17 cellular contexts compared by ENCODE assay signal in the genomic region with DNA sequence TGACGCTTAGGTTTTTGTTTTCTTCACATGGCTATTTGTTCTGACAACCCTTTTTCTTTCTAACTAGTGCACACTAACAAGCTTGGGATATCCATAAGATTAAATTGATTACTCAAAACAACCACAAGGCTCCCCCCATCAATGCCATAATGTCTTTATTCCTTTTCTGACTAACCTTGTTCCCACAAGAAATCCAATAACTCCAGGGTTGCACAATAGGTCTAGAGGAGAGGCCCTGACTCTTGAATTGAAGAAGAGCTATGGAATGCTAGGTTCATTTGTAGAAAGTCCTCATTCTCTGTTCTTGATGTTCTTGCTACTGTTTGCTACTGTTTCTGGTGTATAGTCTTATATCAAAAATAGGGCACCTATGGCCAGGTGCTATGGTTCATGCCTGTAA.
DNase-seq lines count a peak whose midpoint lies in the region; ATAC-seq and TF ChIP-seq lines count a peak whose summit lies in the region.
"Had no signal": no experiment of that assay in that cellular context is flagged by ENCODE, and none has a peak within 500 bp of the region (broad histone marks: within the 10 kb centered on the region; RNA-seq: fewer than 3 reads in every experiment).

No MANE protein-coding gene starts in this region.

- POLR2A ChIA-PET in IMR-90 (lab: Charles Lee; ENCODE audit: unreplicated experiment), result interaction anchor here (0.6 kb wide), 1 partner anchor 10 kb away, joined by 3 read pairs; no protein-coding TSS in a partner anchor
- POLR2A ChIA-PET in naive thymus-derived CD4-positive, alpha-beta T cell (lab: Charles Lee), result no interaction called here

- H2AK9ac ChIP-seq in IMR-90 (replicated peaks; ENCODE audit: low read depth, low read length, poor library complexity), result no peak overlapping the region

- H3K27me3 Mint-ChIP-seq in naive thymus-derived CD4-positive, alpha-beta T cell, result no peaks in the 10 kb centered on the region
- H3K27me3 Mint-ChIP-seq: CD4-positive, CD25-positive, alpha-beta regulatory T cell had no signal

- H3K27ac Mint-ChIP-seq in naive thymus-derived CD4-positive, alpha-beta T cell, result no peak overlapping the region
- H3K27ac Mint-ChIP-seq: CD4-positive, CD25-positive, alpha-beta regulatory T cell had no signal

- DNase-seq in EH (ENCODE audit: low read depth) (peak; percentile 10), IMR-90 (peak; percentile 10), choroid plexus epithelial cell (ENCODE audit: low read depth) (peak; percentile 25), foreskin keratinocyte (peak; percentile 9 to 18), T-helper 2 cell (no peak), HUDEP-2 (lab: John Stamatoyannopoulos, UW; ENCODE audit: unreplicated experiment in 76 of 76) (no peak)
- no peak for DNase-seq in naive thymus-derived CD4-positive, alpha-beta T cell
- DNase-seq: BE2C; CD4-positive, CD25-positive, alpha-beta regulatory T cell; COR-L47; NCI-H1436 treated with DMSO at 0.1 percent for 48 hours; NCI-H2029; NCI-H345; NCI-H524 treated with DMSO at 0.1 percent for 48 hours; PC-9 had no signal

- BruUV-seq in IMR-90 (replicated peaks; lab: Mats Ljungman, UMichigan), result no TSS peak

- H2BK120ac ChIP-seq in IMR-90 (ENCODE audit: low read depth, low read length), result no peak overlapping the region

- no peak overlapping the region for H3K14ac ChIP-seq in IMR-90 (replicated peaks; ENCODE audit: low read depth, low read length)

- no peak overlapping the region for H3K18ac ChIP-seq in IMR-90 (ENCODE audit: low read depth, low read length)

- TF ChIP-seq CTCF in IMR-90 (conservative IDR thresholded peaks at IDR 0.05; ENCODE audit: low read depth, low read length), result no peak
- no peak for TF ChIP-seq CTCF in choroid plexus epithelial cell (conservative IDR thresholded peaks at IDR 0.05; ENCODE audit: low read depth, low read length)
- no peak for TF ChIP-seq CTCF in foreskin keratinocyte (conservative IDR thresholded peaks at IDR 0.05)

- no peaks in the 10 kb centered on the region for H3K36me3 Mint-ChIP-seq in naive thymus-derived CD4-positive, alpha-beta T cell
- H3K36me3 Mint-ChIP-seq: CD4-positive, CD25-positive, alpha-beta regulatory T cell had no signal

- no peaks in the 10 kb centered on the region for H3K4me1 Mint-ChIP-seq in naive thymus-derived CD4-positive, alpha-beta T cell
- H3K4me1 Mint-ChIP-seq: CD4-positive, CD25-positive, alpha-beta regulatory T cell had no signal

- dilution Hi-C loops in IMR-90 (cut with HindIII; ENCODE audit: low sequenced_read_pairs, unreplicated experiment), result no loop called here

- no peak overlapping the region for H3K9ac ChIP-seq in IMR-90 (ENCODE audit: low read depth, low read length)

- no peak overlapping the region for H2BK15ac ChIP-seq in IMR-90 (ENCODE audit: low read depth, low read length)

- H2BK5ac ChIP-seq in IMR-90 (ENCODE audit: low read depth, low read length, poor library complexity, severe bottlenecking), result no peak overlapping the region

- no peak overlapping the region for H3K4me2 ChIP-seq in IMR-90 (ENCODE audit: low read depth, low read length)
- H3K4me2 ChIP-seq: PC-9 had no signal

- in situ Hi-C loops in IMR-90 (cut with MboI; ENCODE audit: low sequenced_read_pairs), result no loop called here

- H2AK5ac ChIP-seq in IMR-90 (ENCODE audit: low read depth, low read length), result no peak overlapping the region

- no peak overlapping the region for H4K5ac ChIP-seq in IMR-90 (ENCODE audit: low read depth, low read length)

- H3K27me3 ChIP-seq in IMR-90 (ENCODE audit: control insufficient read depth, insufficient read depth, low read length) (no peaks in the 10 kb centered on the region), foreskin keratinocyte (no peaks in the 10 kb centered on the region)
- no peaks in the 10 kb centered on the region for H3K27me3 ChIP-seq in naive thymus-derived CD4-positive, alpha-beta T cell (ENCODE audit: control insufficient read depth in 2 of 2, insufficient read depth in 2 of 2, low read length in 2 of 2)
- H3K27me3 ChIP-seq: BE2C, SJSA1 had no signal

- TF ChIP-seq RAD21 in IMR-90 (IDR thresholded peaks at IDR 0.05; ENCODE audit: low read length), result no peak

- CTCF ChIA-PET in IMR-90 (lab: Yijun Ruan, JAX), result no interaction called here
- CTCF ChIA-PET in naive thymus-derived CD4-positive, alpha-beta T cell (lab: Charles Lee), result no interaction called here

- intact Hi-C loops in IMR-90 (cut with micrococcal nuclease), result loop anchor here (5.0 kb wide), 1 partner anchor 73 kb away; a partner anchor contains a TSS
- intact Hi-C loops in naive thymus-derived CD4-positive, alpha-beta T cell (cut with micrococcal nuclease), result no loop called here

- ATAC-seq in IMR-90 (ENCODE audit: low read depth) (no peak), foreskin keratinocyte (no peak), HG03460 (IDR thresholded peaks at IDR 0.05; ENCODE audit: unreplicated experiment) (no peak)
- ATAC-seq in naive thymus-derived CD4-positive, alpha-beta T cell, result no peak

- no peak overlapping the region for H3K27ac ChIP-seq in IMR-90 (ENCODE audit: insufficient read depth, low read length)
- no peak overlapping the region for H3K27ac ChIP-seq in foreskin keratinocyte
- H3K27ac ChIP-seq in naive thymus-derived CD4-positive, alpha-beta T cell (ENCODE audit: low read depth, low read length), result no peak overlapping the region
- H3K27ac ChIP-seq: PC-9, SJSA1 had no signal

- H3K79me1 ChIP-seq in IMR-90 (ENCODE audit: low read depth in 1 of 2, low read length in 2 of 2), result 0 out of 4 replicates have a peak, but pooled peaks cover 0 to 3% of the 10 kb centered on the region in 2 experiments

- H4K91ac ChIP-seq in IMR-90 (ENCODE audit: insufficient read depth, low read depth, low read length), result no peak overlapping the region

- H2AFZ ChIP-seq in IMR-90 (replicated peaks; ENCODE audit: low read length, poor library complexity), result no peak overlapping the region
- H2AFZ ChIP-seq: PC-9 had no signal

- H3K4me3 ChIP-seq in IMR-90 (ENCODE audit: insufficient read depth, low read depth, low read length) (no peak overlapping the region), choroid plexus epithelial cell (ENCODE audit: low read depth, low read length) (no peak overlapping the region)
- H3K4me3 ChIP-seq in naive thymus-derived CD4-positive, alpha-beta T cell (ENCODE audit: low read length), result no peak overlapping the region
- H3K4me3 ChIP-seq: PC-9, SJSA1 had no signal

- no peaks in the 10 kb centered on the region for H4K20me1 ChIP-seq in IMR-90 (ENCODE audit: insufficient read depth, low read length)

- no peak overlapping the region for H3K56ac ChIP-seq in IMR-90 (ENCODE audit: extremely low read depth, insufficient read depth, low read length)

- H3K4me1 ChIP-seq in IMR-90 (ENCODE audit: control insufficient read depth, insufficient read depth, low read length), result no peaks in the 10 kb centered on the region
- no peaks in the 10 kb centered on the region for H3K4me1 ChIP-seq in foreskin keratinocyte
- no peaks in the 10 kb centered on the region for H3K4me1 ChIP-seq in naive thymus-derived CD4-positive, alpha-beta T cell (ENCODE audit: control insufficient read depth in 2 of 2, insufficient read depth in 2 of 2, low read length in 2 of 2)
- H3K4me1 ChIP-seq: BE2C, SJSA1 had no signal

- no peak overlapping the region for H3K4ac ChIP-seq in IMR-90 (ENCODE audit: low read depth, low read length)

- H2BK20ac ChIP-seq in IMR-90 (ENCODE audit: low read depth, low read length), result no peak overlapping the region

- no peak overlapping the region for H3K4me3 Mint-ChIP-seq in naive thymus-derived CD4-positive, alpha-beta T cell
- H3K4me3 Mint-ChIP-seq: CD4-positive, CD25-positive, alpha-beta regulatory T cell had no signal

- no peaks in the 10 kb centered on the region for H3K36me3 ChIP-seq in IMR-90 (ENCODE audit: control insufficient read depth, insufficient read depth, low read length)
- no peaks in the 10 kb centered on the region for H3K36me3 ChIP-seq in naive thymus-derived CD4-positive, alpha-beta T cell (ENCODE audit: control insufficient read depth in 2 of 3, insufficient read depth in 3 of 3, low read length in 3 of 3)
- H3K36me3 ChIP-seq: BE2C, SJSA1 had no signal

- no peaks in the 10 kb centered on the region for H3K9me3 Mint-ChIP-seq in naive thymus-derived CD4-positive, alpha-beta T cell

- no peak overlapping the region for H3K23ac ChIP-seq in IMR-90 (ENCODE audit: low read depth, low read length)

- WGBS in IMR-90 (ENCODE audit: extremely low coverage in 2 of 2, insufficient read length in 1 of 2), 2 experiments, result no CpG with 5 or more reads among the region's 1 CpG

- no peak for TF ChIP-seq POLR2A in IMR-90 (IDR thresholded peaks at IDR 0.05; ENCODE audit: low read depth, low read length)

- no peaks in the 10 kb centered on the region for H3K9me3 ChIP-seq in IMR-90 (ENCODE audit: control insufficient read depth, insufficient read depth, low read length)
- H3K9me3 ChIP-seq in naive thymus-derived CD4-positive, alpha-beta T cell (ENCODE audit: control insufficient read depth in 2 of 3, low read length in 3 of 3), result no peaks in the 10 kb centered on the region
- H3K9me3 ChIP-seq: BE2C, SJSA1 had no signal

- H4K8ac ChIP-seq in IMR-90 (ENCODE audit: low read depth in 2 of 2, low read length in 2 of 2), result no peak overlapping the region

- H3K9me1 ChIP-seq in IMR-90 (ENCODE audit: insufficient read depth, low read length), result no peaks in the 10 kb centered on the region

TF ChIP-seq in IMR-90, 13 proteins besides CTCF, POLR2A, EP300 and RAD21:
- TF ChIP-seq CEBPB (IDR thresholded peaks at IDR 0.05; ENCODE audit: low read depth, low read length), result peak; percentile 78
- TF ChIP-seq RFX5 (IDR thresholded peaks at IDR 0.05; ENCODE audit: low read depth, low read length), result no peak

Comparison
In these comparisons a context has a peak if more than half of its experiments do, and no peak if none do; other contexts are left out.
1. DNase-seq: peak in EH (single experiment), IMR-90 (single experiment), choroid plexus epithelial cell (single experiment) and foreskin keratinocyte (2 of 2); none in T-helper 2 cell (0 of 5), HUDEP-2 (0 of 76) and naive thymus-derived CD4-positive, alpha-beta T cell (0 of 9).